Comparison of ENCODE assay signal across 1 cellular context in genomic region chr18:10351221-10351795, GRCh38.
A peak's percentile ranks its signal among the peaks of the same experiment; 100 is the strongest.
TF ChIP-seq lines count a peak whose summit lies in the region.

No MANE protein-coding gene starts in this region.

TF ChIP-seq in HepG2, 621 proteins besides CTCF, POLR2A, EP300 and RAD21:
- TF ChIP-seq ZNF878 (CRISPR knock-in tag; IDR thresholded peaks at IDR 0.05) (no peak), ATF7 (IDR thresholded peaks at IDR 0.05) (peak; percentile 9; the same call in 1 of the 2 replicates), ATF7 (CRISPR knock-in tag; IDR thresholded peaks at IDR 0.05) (no peak), ZNF235 (CRISPR knock-in tag; IDR thresholded peaks at IDR 0.05; ENCODE audit: borderline replicate concordance) (no peak), ARHGAP35 (CRISPR knock-in tag; IDR thresholded peaks at IDR 0.05; ENCODE audit: borderline replicate concordance) (no peak), POGK (CRISPR knock-in tag; conservative IDR thresholded peaks at IDR 0.05) (no peak)
TF ChIP-seq in HepG2: peak in this region for 1.
